8 cellular contexts compared by ENCODE assay signal in the genomic region with DNA sequence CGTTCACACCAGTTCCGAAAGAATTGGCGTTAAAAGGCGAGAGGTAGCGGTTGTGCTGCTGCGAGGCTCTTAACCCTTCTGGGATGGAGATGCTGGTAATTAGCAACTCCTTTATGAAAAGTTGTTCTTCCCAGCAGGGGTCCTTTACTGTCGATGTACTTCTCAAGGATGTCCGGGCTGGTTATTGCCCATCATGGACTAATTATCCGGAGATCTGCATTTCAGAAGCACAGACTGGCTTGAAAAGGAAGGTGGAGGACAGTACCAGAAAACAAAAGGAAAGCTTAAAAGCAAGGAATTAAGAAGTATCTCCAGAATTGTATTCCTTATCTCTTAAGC. TPM values are rescaled to one million over a fixed set of nuclear protein-coding genes. Genes with fewer than 3 reads are reported as not detected.
DNase-seq lines count a peak whose midpoint lies in the region; ATAC-seq and TF ChIP-seq lines count a peak whose summit lies in the region.

No MANE protein-coding gene starts in this region.

- peak overlapping the region; percentile 36 to 87 (median 73) for H3K4me3 Mint-ChIP-seq in CD4-positive, CD25-positive, alpha-beta regulatory T cell
- H3K4me3 Mint-ChIP-seq in nephron progenitor cell = peak overlapping the region; percentile 91

- no peaks in the 10 kb centered on the region for H3K36me3 ChIP-seq in CD4-positive, CD25-positive, alpha-beta regulatory T cell (ENCODE audit: control insufficient read depth, insufficient read depth, low read length)
- H3K36me3 ChIP-seq in HUES64 (ENCODE audit: insufficient read depth, low read length) = no peaks in the 10 kb centered on the region
- no peaks in the 10 kb centered on the region for H3K36me3 ChIP-seq in colonic mucosa

- H3K9ac ChIP-seq in HUES64 (ENCODE audit: low read depth, low read length) = peak overlapping the region; percentile 84
- peak overlapping the region; percentile 26 to 54 for H3K9ac ChIP-seq in colonic mucosa (ENCODE audit: low read depth in 2 of 2, low read length in 2 of 2)

- H3K9me3 ChIP-seq in CD4-positive, CD25-positive, alpha-beta regulatory T cell (ENCODE audit: control insufficient read depth in 2 of 2, low read length in 2 of 2) = no peaks in the 10 kb centered on the region
- no peaks in the 10 kb centered on the region for H3K9me3 ChIP-seq in HUES64 (ENCODE audit: insufficient read depth, low read depth, low read length)
- no peaks in the 10 kb centered on the region for H3K9me3 ChIP-seq in colonic mucosa

- no peak overlapping the region for H3K27ac Mint-ChIP-seq in CD4-positive, CD25-positive, alpha-beta regulatory T cell
- peak overlapping the region; percentile 54 for H3K27ac Mint-ChIP-seq in nephron progenitor cell

- 0% methylated on average over 7 of the region's 9 CpGs for WGBS in HUES64

- H3K27me3 ChIP-seq in CD4-positive, CD25-positive, alpha-beta regulatory T cell (ENCODE audit: control insufficient read depth, insufficient read depth, low read length) = peaks cover 23% of the 10 kb centered on the region
- H3K27me3 ChIP-seq in HUES64 (ENCODE audit: insufficient read depth, low read length) (peaks cover 53% of the 10 kb centered on the region), colonic mucosa (no peaks in the 10 kb centered on the region)

- peak in 1 of 3 donors; percentile 4 for DNase-seq in CD4-positive, CD25-positive, alpha-beta regulatory T cell
- DNase-seq in colonic mucosa = no peak
- no peak for DNase-seq in nephron progenitor cell
- no peak for DNase-seq in sciatic nerve (ENCODE audit: low spot score)
- DNase-seq in activated CD8-positive, alpha-beta memory T cell treated with anti-CD3 and anti-CD28 coated beads, Interleukin-2, amount 50 U/mL, for 4 hours = no peak
- no peak for DNase-seq in pons (ENCODE audit: low spot score)

- H3K4me1 Mint-ChIP-seq in CD4-positive, CD25-positive, alpha-beta regulatory T cell = peaks cover 0 to 19% (median 9%) of the 10 kb centered on the region in 4 donors
- peaks cover 21% of the 10 kb centered on the region for H3K4me1 Mint-ChIP-seq in nephron progenitor cell

- intact Hi-C loops in colonic mucosa (cut with DNase I) = no loop called here
- intact Hi-C loops in sciatic nerve (cut with DNase I) = no loop called here

- H3K36me3 Mint-ChIP-seq in CD4-positive, CD25-positive, alpha-beta regulatory T cell = no peaks in the 10 kb centered on the region
- H3K36me3 Mint-ChIP-seq in nephron progenitor cell (ENCODE audit: low read depth) = peaks cover 20% of the 10 kb centered on the region

- H3K27ac ChIP-seq in CD4-positive, CD25-positive, alpha-beta regulatory T cell (ENCODE audit: insufficient read depth, low read length, poor library complexity, severe bottlenecking) = no peak overlapping the region
- H3K27ac ChIP-seq in HUES64 (ENCODE audit: low read depth, low read length) (peak overlapping the region; percentile 70; the same call in 1 of the 2 replicates), colonic mucosa (peak overlapping the region; percentile 73)

- H3K4me3 ChIP-seq in CD4-positive, CD25-positive, alpha-beta regulatory T cell (ENCODE audit: low read depth, low read length) = peak overlapping the region; percentile 35
- H3K4me3 ChIP-seq in HUES64 (ENCODE audit: low read length) (peak overlapping the region; percentile 62), colonic mucosa (peak overlapping the region; percentile 86)

- peaks cover 56% of the 10 kb centered on the region for H3K27me3 Mint-ChIP-seq in CD4-positive, CD25-positive, alpha-beta regulatory T cell
- peaks cover 54% of the 10 kb centered on the region for H3K27me3 Mint-ChIP-seq in nephron progenitor cell (ENCODE audit: low read depth, poor library complexity)

- H3K9me3 Mint-ChIP-seq in CD4-positive, CD25-positive, alpha-beta regulatory T cell = peaks cover 0 to 2% (median 0%) of the 10 kb centered on the region in 7 donors
- no peaks in the 10 kb centered on the region for H3K9me3 Mint-ChIP-seq in nephron progenitor cell

- ATAC-seq in CD4-positive, CD25-positive, alpha-beta regulatory T cell (ENCODE audit: low read depth in 2 of 2) = no peak
- ATAC-seq in sciatic nerve (no peak), GM18861 (IDR thresholded peaks at IDR 0.05; ENCODE audit: unreplicated experiment) (no peak)

- peaks cover 24% of the 10 kb centered on the region for H3K4me1 ChIP-seq in CD4-positive, CD25-positive, alpha-beta regulatory T cell (ENCODE audit: control insufficient read depth, insufficient read depth, low read length, poor library complexity, severe bottlenecking)
- peaks cover 46% of the 10 kb centered on the region for H3K4me1 ChIP-seq in HUES64 (ENCODE audit: insufficient read depth, low read length)
- peaks cover 4% of the 10 kb centered on the region for H3K4me1 ChIP-seq in colonic mucosa

- no peak for TF ChIP-seq CTCF in colonic mucosa (IDR thresholded peaks at IDR 0.05)
- TF ChIP-seq CTCF in nephron progenitor cell (IDR thresholded peaks at IDR 0.05) = no peak

RNA-seq across cellular contexts. Expression of gene AK4, which starts 1.4 kb away (rescaled TPM):
- 0.35 TPM for total RNA-seq in CD4-positive, CD25-positive, alpha-beta regulatory T cell
- under 1 TPM in 3 of 4 donors, not detected in 1; 0.08 to 0.56 (median 0.17) TPM for polyA plus RNA-seq in CD4-positive, CD25-positive, alpha-beta regulatory T cell
- polyA plus RNA-seq in HUES64 (2013, experiment 1 of 2) = 63.7 TPM
- 66.6 TPM for polyA plus RNA-seq in HUES64 (2013, experiment 2 of 2)
- total RNA-seq in colonic mucosa (100 to 1,000 TPM in 1 of 2 donors, 10 to 100 TPM in 1; 60.3 to 112 TPM), sciatic nerve (27.6 TPM)

Comparison
In these comparisons a context has a peak if more than half of its experiments do, and no peak if none do; other contexts are left out.
1. H3K4me3 ChIP-seq: peak in every context shown above with its lines; median percentile 86 in colonic mucosa; 62 in HUES64; 35 in CD4-positive, CD25-positive, alpha-beta regulatory T cell.
2. RNA of gene AK4, which starts 1.4 kb away (total RNA-seq): 60.3 to 112 TPM in colonic mucosa and 27.6 TPM in sciatic nerve (single experiment); 0.35 TPM in CD4-positive, CD25-positive, alpha-beta regulatory T cell (single experiment); every median in the first group is over 10 times any median in the second.